12 cellular contexts compared by ENCODE assay signal in the genomic region with DNA sequence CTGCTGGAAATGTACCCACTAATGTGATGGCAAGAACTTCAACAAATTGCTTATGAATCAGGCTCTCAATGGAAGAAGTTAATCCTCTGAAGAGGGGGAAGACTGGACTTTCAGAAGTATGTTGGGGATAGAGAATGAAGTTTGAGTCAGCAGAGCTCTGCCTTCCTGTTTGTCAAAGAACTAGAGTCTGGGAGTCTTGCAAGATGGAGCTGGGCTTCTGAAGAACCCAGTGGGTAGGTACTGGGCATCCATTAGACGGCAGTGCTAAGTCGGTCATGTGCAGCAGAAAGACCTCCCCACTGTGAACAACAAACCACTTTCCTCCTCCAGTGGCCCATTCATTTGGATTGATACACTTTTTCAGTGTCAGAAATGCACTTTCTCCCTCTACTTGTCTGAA.
"Had no signal": no experiment of that assay in that cellular context is flagged by ENCODE, and none has a peak within 500 bp of the region (broad histone marks: within the 10 kb centered on the region; RNA-seq: fewer than 3 reads in every experiment).

No MANE protein-coding gene starts in this region.

- H3K27me3 Mint-ChIP-seq: natural killer cell treated with Interleukin-12 subunit alpha and Interleukin-12 subunit beta and Interleukin-15 and Interleukin-18, amount 100 ng/mL, for 72 hours had no signal

- H3K9me3 Mint-ChIP-seq: natural killer cell treated with Interleukin-12 subunit alpha and Interleukin-12 subunit beta and Interleukin-15 and Interleukin-18, amount 100 ng/mL, for 72 hours had no signal

- DNase-seq: activated effector memory CD4-positive, alpha-beta T cell treated with Interleukin-2 at 50 U/mL for 16 hours; foreskin keratinocyte; mammary epithelial cell; occipital lobe; psoas muscle; SJCRH30; spleen; stimulated activated CD4-positive, alpha-beta T cell treated with anti-CD3 and anti-CD28 coated beads, Interleukin-1b, Interleukin-23, amount 100 ng/mL, for 48 hours; stimulated activated naive CD4-positive, alpha-beta T cell treated with Interleukin-2 at 50 U/mL for 16 hours; SW 1271; WERI-Rb-1 had no signal

- H3K27ac ChIP-seq: foreskin keratinocyte, psoas muscle, SJCRH30, spleen, WERI-Rb-1 had no signal

- H3K27me3 ChIP-seq: foreskin keratinocyte, SJCRH30, spleen had no signal

- H3K4me3 ChIP-seq: psoas muscle, SJCRH30, spleen had no signal

- H3K4me3 Mint-ChIP-seq: natural killer cell treated with Interleukin-12 subunit alpha and Interleukin-12 subunit beta and Interleukin-15 and Interleukin-18, amount 100 ng/mL, for 72 hours had no signal

- H3K9me3 ChIP-seq: psoas muscle, SJCRH30, spleen had no signal

- H3K4me1 ChIP-seq: psoas muscle, SJCRH30 had no signal
